In the genomic region with DNA sequence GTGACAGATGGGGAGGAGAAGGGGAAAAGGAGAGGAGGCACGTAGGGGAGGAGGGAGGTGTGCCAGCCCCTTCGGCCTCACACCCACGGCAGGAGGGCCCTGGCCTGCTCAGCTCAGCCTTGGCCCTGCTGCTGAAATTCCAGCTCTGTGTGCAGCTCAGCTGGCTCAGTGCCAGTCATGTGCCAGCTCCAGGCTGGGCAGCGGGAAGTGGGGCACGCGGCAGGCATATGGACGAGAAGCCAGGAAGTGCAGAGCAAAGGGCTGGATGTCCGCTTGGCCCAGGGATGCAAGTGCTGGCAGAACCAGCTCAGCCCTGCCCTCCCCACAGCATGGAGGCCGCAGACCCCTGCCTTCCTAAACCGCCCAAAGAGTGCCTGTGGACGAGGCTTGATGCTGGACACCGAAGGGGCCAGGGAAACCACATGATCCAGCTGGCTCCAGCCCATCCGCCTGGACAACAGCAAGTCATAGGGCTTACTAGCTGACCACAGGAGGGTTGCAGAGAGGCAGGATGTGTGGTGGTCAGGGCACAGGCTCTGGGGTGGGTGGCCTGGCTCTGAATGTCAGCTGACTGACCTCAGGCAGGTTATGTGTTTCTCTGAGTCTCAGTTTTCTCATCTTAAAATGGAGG, we compare ENCODE assay signal across 9 cellular contexts.
DNase-seq lines count a peak whose midpoint lies in the region; ATAC-seq and TF ChIP-seq lines count a peak whose summit lies in the region.
"Had no signal": no experiment of that assay in that cellular context is flagged by ENCODE, and none has a peak within 500 bp of the region (broad histone marks: within the 10 kb centered on the region; RNA-seq: fewer than 3 reads in every experiment).

No MANE protein-coding gene starts in this region.

- DNase-seq in C1 segment of cervical spinal cord (lab: John Stamatoyannopoulos, UW) (peak in 10 of 14 donors; percentile 20 to 94 (median 58)), NCI-H1092 (lab: John Stamatoyannopoulos, UW) (peak; percentile 58), cerebellar cortex (ENCODE audit: low spot score) (peak; percentile 93), mesenchymal stem cell (no peak), Kasumi-1 (lab: John Stamatoyannopoulos, UW) (no peak), smooth muscle cell (lab: John Stamatoyannopoulos, UW; ENCODE audit: unreplicated experiment) (no peak)
- DNase-seq: activated naive CD4-positive, alpha-beta T cell treated with anti-CD3 and anti-CD28 coated beads, Interleukin-2, amount 50 U/mL, for 16 hours had no signal

- no peak overlapping the region for H2AK5ac ChIP-seq in mesenchymal stem cell (ENCODE audit: low read length, severe bottlenecking)

- H2BK12ac ChIP-seq in mesenchymal stem cell (ENCODE audit: low read length in 2 of 2) = peak overlapping the region in 1 of 2 experiments; percentile 8

- H2BK120ac ChIP-seq in mesenchymal stem cell (ENCODE audit: low read depth, low read length) = no peak overlapping the region

- no peak overlapping the region for H2BK5ac ChIP-seq in mesenchymal stem cell (ENCODE audit: low read depth, low read length, poor library complexity, severe bottlenecking)

- H4K20me1 ChIP-seq in smooth muscle cell (ENCODE audit: low read depth) = peaks cover 11% of the 10 kb centered on the region

- no peak overlapping the region for H3K23ac ChIP-seq in mesenchymal stem cell (ENCODE audit: low read length in 2 of 2)

- no peak overlapping the region for H2AFZ ChIP-seq in mesenchymal stem cell (ENCODE audit: low read depth, low read length)
- H2AFZ ChIP-seq in smooth muscle cell (ENCODE audit: low read depth) = no peak overlapping the region

- no peaks in the 10 kb centered on the region for H3K79me1 ChIP-seq in mesenchymal stem cell (replicated peaks; ENCODE audit: low read length, poor library complexity, severe bottlenecking)

- peaks cover 8% of the 10 kb centered on the region for H3F3A ChIP-seq in smooth muscle cell (ENCODE audit: low read depth)

- H3K36me3 ChIP-seq in mesenchymal stem cell (ENCODE audit: control insufficient read depth in 1 of 2, insufficient read depth in 2 of 2, low read depth in 1 of 2, low read length in 2 of 2) (peaks cover 0 to 4% of the 10 kb centered on the region in 2 experiments), smooth muscle cell (ENCODE audit: low read depth) (no peaks in the 10 kb centered on the region)

- no peak overlapping the region for H3K4me2 ChIP-seq in mesenchymal stem cell (ENCODE audit: low read length, poor library complexity, severe bottlenecking)
- H3K4me2 ChIP-seq in smooth muscle cell = no peak overlapping the region

- no peak overlapping the region for H3K18ac ChIP-seq in mesenchymal stem cell (ENCODE audit: low read depth in 1 of 2, low read length in 2 of 2)

- ATAC-seq in GM18861 (IDR thresholded peaks at IDR 0.05; ENCODE audit: unreplicated experiment) = no peak
- no peak for ATAC-seq in HG02938 (IDR thresholded peaks at IDR 0.05; ENCODE audit: unreplicated experiment)

- H2BK15ac ChIP-seq in mesenchymal stem cell (ENCODE audit: low read depth, poor library complexity, severe bottlenecking) = no peak overlapping the region

- TF ChIP-seq CTCF in smooth muscle cell (IDR thresholded peaks at IDR 0.05; ENCODE audit: borderline replicate concordance, insufficient read depth, poor library complexity, severe bottlenecking) = no peak

- H3K27ac ChIP-seq in mesenchymal stem cell (ENCODE audit: low read length, poor library complexity, severe bottlenecking) = no peak overlapping the region
- no peak overlapping the region for H3K27ac ChIP-seq in smooth muscle cell (ENCODE audit: low read depth)

- H3K4me3 ChIP-seq in mesenchymal stem cell (ENCODE audit: insufficient read depth in 1 of 2, low read depth in 1 of 2, low read length in 2 of 2) (no peak overlapping the region), smooth muscle cell (no peak overlapping the region)

- 93% methylated on average over 13 of the region's 13 CpGs for WGBS in mesenchymal stem cell
- 91% methylated on average over 13 of the region's 13 CpGs for WGBS in smooth muscle cell (ENCODE audit: low lambda C conversion rate)

- H3K79me2 ChIP-seq in smooth muscle cell (ENCODE audit: low read depth) = no peaks in the 10 kb centered on the region

- peak overlapping the region; percentile 60 for H4K8ac ChIP-seq in mesenchymal stem cell (ENCODE audit: low read length)

- no peak overlapping the region for H4K91ac ChIP-seq in mesenchymal stem cell (ENCODE audit: low read length)

- no peaks in the 10 kb centered on the region for H3K9me3 ChIP-seq in mesenchymal stem cell (ENCODE audit: control insufficient read depth, low read length)
- H3K9me3 ChIP-seq in smooth muscle cell (replicated peaks; ENCODE audit: low read depth) = no peaks in the 10 kb centered on the region

- peaks cover 27% of the 10 kb centered on the region for H3K4me1 ChIP-seq in mesenchymal stem cell (ENCODE audit: control insufficient read depth, insufficient read depth, low read depth, low read length)
- H3K4me1 ChIP-seq in smooth muscle cell (ENCODE audit: low read depth) = peaks cover 5% of the 10 kb centered on the region

- H3K14ac ChIP-seq in mesenchymal stem cell (ENCODE audit: low read length in 2 of 2) = peak overlapping the region in 1 of 2 experiments; percentile 0

- H3K27me3 ChIP-seq in mesenchymal stem cell (ENCODE audit: control insufficient read depth in 1 of 2, insufficient read depth in 1 of 2, low read length in 2 of 2) (peaks cover 12 to 30% of the 10 kb centered on the region in 2 experiments), smooth muscle cell (ENCODE audit: low read depth) (no peaks in the 10 kb centered on the region)

- no peak overlapping the region for H3K4ac ChIP-seq in mesenchymal stem cell (ENCODE audit: low read depth in 1 of 2, low read length in 2 of 2)

- H3K9ac ChIP-seq in mesenchymal stem cell (ENCODE audit: low read length) (no peak overlapping the region), smooth muscle cell (ENCODE audit: low read depth) (no peak overlapping the region)

Comparison
In these comparisons a context has a peak if more than half of its experiments do, and no peak if none do; other contexts are left out.
1. DNase-seq: peak in C1 segment of cervical spinal cord (10 of 14), NCI-H1092 (single experiment) and cerebellar cortex (single experiment); none in mesenchymal stem cell (single experiment), Kasumi-1 (0 of 2) and smooth muscle cell (single experiment).